ENCODE assay signal across 33 cellular contexts in the genomic region with DNA sequence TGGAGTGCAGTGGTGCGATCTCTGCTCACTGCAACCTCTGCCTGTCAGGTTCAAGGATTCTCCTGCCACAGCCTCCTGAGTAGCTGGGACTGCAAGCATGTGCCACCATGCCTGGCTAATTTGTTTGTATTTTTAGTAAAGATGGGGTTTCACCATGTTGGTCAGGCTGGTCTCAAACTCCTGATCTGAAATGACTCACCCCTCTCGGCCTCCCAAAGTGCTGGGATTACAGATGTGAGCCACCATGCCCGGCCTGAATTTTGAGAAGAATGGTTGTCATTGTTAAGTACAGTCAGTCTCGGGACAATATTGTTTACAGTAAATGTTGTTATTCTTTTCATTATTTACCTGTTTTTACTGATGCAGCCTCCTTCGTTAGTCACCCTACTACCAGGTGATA.
"Had no signal": no experiment of that assay in that cellular context is flagged by ENCODE, and none has a peak within 500 bp of the region (broad histone marks: within the 10 kb centered on the region; RNA-seq: fewer than 3 reads in every experiment).

No MANE protein-coding gene starts in this region.

- H3K4me3 ChIP-seq: ascending aorta, cardiac muscle cell, colonic mucosa, MG63 had no signal

- H3K27me3 ChIP-seq: ascending aorta, cardiac muscle cell, colonic mucosa, MG63 had no signal

- DNase-seq: activated CD4-positive, alpha-beta T cell treated with anti-CD3 and anti-CD28 coated beads for 1 hour; activated CD4-positive, alpha-beta T cell treated with anti-CD3 and anti-CD28 coated beads, Interleukin-2, amount 10 ng/mL, durations not matched to agents 24 days and 14 days; activated CD4-positive, alpha-beta T cell treated with anti-CD3 and anti-CD28 coated beads, Interleukin-2, amount 50 U/mL, for 4 hours; activated CD4-positive, CD25-positive, alpha-beta regulatory T cell; activated CD8-positive, alpha-beta T cell treated with anti-CD3 and anti-CD28 coated beads for 36 hours; activated effector memory CD4-positive, alpha-beta T cell treated with anti-CD3 and anti-CD28 coated beads, Interleukin-2, amount 50 U/mL, for 16 hours; activated naive CD4-positive, alpha-beta T cell; activated naive CD4-positive, alpha-beta T cell treated with anti-CD3 and anti-CD28 coated beads, Interleukin-2, amount 50 U/mL, for 16 hours; activated naive CD8-positive, alpha-beta T cell treated with anti-CD3 and anti-CD28 coated beads, Interleukin-2, amount 10 ng/mL, durations not matched to agents 7 days and 5 days; activated T-cell treated with anti-CD3 and anti-CD28 coated beads, Interleukin-2, amount 50 U/mL, for 1 hour; activated T-cell treated with anti-CD3 and anti-CD28 coated beads, Interleukin-2, amount 50 U/mL, for 72 hours; amygdala; colonic mucosa; Karpas-422; KBM-7; MG63; NCI-H1092 treated with DMSO at 0.1 percent for 48 hours; NCI-H1417; NCI-H146; NCI-H187 treated with DMSO at 0.1 percent for 48 hours; NCI-H2081; NCI-H2171 treated with DMSO at 0.1 percent for 48 hours; NCI-H2227 treated with DMSO at 0.1 percent for 48 hours; NCI-H446 treated with DMSO at 0.1 percent for 48 hours; NCI-H524; NCI-H69; NCI-H82; RPMI8226; SHP77 treated with DMSO at 0.1 percent for 48 hours; SW 1271 had no signal

- H3K27ac ChIP-seq: ascending aorta, cardiac muscle cell, colonic mucosa, VCaP had no signal

- H3K36me3 ChIP-seq: ascending aorta, cardiac muscle cell, colonic mucosa, MG63 had no signal

- H3K4me1 ChIP-seq: ascending aorta, colonic mucosa had no signal

- H3K9me3 ChIP-seq: ascending aorta, colonic mucosa, MG63 had no signal
